1 cellular context compared by ENCODE assay signal in the genomic region with DNA sequence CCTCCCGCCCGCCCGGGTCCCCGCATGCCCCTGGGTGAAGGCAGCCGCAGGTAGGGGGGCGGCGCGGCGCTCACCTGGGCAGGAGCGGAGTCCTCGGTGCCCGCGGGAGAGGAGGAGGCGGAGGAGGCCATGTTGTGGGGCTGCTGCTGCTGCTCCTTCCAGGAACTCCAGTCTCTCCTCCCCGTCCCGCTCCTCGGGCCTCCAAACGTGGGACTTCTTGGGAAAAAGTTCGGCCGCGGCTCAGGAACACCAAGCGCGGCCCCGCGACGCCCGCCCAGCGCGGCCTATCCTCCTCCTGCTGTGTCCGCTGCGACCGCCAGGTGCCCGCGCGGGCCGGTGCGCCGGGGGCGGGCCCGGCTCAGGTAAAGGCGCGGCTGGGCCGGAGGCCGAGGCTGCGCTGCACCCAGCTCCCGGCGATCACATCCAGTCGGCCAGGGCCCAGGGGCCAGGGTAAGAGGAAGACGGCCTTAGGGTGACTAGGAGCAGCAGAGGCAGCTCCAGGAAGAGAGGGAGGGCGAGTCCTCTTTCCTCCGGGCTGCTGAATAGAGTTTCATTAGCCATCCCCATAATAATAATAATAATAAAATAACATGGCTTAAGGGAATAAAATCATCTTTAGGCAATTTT.
TF ChIP-seq lines count a peak whose summit lies in the region.

No MANE protein-coding gene starts in this region.

TF ChIP-seq in IMR-90, 13 proteins besides CTCF, POLR2A, EP300 and RAD21 (continued from another document):
- TF ChIP-seq, protein P1, sequence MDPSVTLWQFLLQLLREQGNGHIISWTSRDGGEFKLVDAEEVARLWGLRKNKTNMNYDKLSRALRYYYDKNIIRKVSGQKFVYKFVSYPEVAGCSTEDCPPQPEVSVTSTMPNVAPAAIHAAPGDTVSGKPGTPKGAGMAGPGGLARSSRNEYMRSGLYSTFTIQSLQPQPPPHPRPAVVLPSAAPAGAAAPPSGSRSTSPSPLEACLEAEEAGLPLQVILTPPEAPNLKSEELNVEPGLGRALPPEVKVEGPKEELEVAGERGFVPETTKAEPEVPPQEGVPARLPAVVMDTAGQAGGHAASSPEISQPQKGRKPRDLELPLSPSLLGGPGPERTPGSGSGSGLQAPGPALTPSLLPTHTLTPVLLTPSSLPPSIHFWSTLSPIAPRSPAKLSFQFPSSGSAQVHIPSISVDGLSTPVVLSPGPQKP (IDR thresholded peaks at IDR 0.05; ENCODE audit: borderline replicate concordance, low read depth, low read length) = no peak
- no peak for TF ChIP-seq CEBPB (IDR thresholded peaks at IDR 0.05; ENCODE audit: low read depth, low read length)
- no peak for TF ChIP-seq RFX5 (IDR thresholded peaks at IDR 0.05; ENCODE audit: low read depth, low read length)
- TF ChIP-seq CHD1 (IDR thresholded peaks at IDR 0.05; ENCODE audit: low read depth, low read length) = no peak
- TF ChIP-seq RCOR1 (IDR thresholded peaks at IDR 0.05; ENCODE audit: insufficient replicate concordance, low read length) = no peak
- TF ChIP-seq MAZ (IDR thresholded peaks at IDR 0.05; ENCODE audit: borderline replicate concordance, low read depth, low read length) = no peak
- TF ChIP-seq, protein P2, sequence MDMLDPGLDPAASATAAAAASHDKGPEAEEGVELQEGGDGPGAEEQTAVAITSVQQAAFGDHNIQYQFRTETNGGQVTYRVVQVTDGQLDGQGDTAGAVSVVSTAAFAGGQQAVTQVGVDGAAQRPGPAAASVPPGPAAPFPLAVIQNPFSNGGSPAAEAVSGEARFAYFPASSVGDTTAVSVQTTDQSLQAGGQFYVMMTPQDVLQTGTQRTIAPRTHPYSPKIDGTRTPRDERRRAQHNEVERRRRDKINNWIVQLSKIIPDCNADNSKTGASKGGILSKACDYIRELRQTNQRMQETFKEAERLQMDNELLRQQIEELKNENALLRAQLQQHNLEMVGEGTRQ (IDR thresholded peaks at IDR 0.05; ENCODE audit: low read depth, low read length) = no peak
- no peak for TF ChIP-seq NFE2L2 (IDR thresholded peaks at IDR 0.05; ENCODE audit: low read depth, low read length)
- TF ChIP-seq MXI1 (IDR thresholded peaks at IDR 0.05; ENCODE audit: borderline replicate concordance, low read depth, low read length) = no peak
- TF ChIP-seq MAFK (IDR thresholded peaks at IDR 0.05; ENCODE audit: low read depth, low read length) = no peak
